Comparison of ENCODE assay signal across 8 cellular contexts in the genomic region with DNA sequence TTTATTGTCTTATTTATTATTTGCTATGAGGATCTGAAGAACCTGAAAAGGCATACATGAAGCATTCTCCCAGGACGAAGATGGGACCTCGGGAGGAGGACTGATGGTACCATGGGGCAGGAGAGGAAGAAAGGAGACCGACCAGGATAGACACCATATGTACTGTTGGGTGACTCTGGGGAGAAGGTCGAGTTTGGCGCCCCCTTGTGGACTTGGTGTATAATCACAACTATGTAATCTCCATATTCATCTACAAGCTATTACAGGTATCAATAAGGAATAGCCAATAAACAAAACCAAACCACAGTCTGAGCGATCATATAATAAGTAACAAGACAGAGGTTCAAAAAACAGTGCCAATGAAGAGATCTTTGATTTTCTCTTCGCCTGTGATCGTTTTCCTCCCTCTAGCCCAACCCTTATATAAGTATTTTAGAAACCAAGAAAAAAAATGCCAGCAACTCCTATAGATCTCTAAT.
DNase-seq lines count a peak whose midpoint lies in the region; ATAC-seq lines count a peak whose summit lies in the region.

No MANE protein-coding gene starts in this region.

- intact Hi-C loops in activated CD4-positive, alpha-beta T cell treated with anti-CD3 and anti-CD28 coated beads, Interleukin-2, amount 10 ng/mL, durations not matched to agents 24 days and 14 days (cut with micrococcal nuclease), result loop anchor here (5.0 kb wide), 2 partner anchors 891 to 1746 kb away; no protein-coding TSS in a partner anchor

- peak; percentile 48 for DNase-seq in NCI-H1436 (lab: John Stamatoyannopoulos, UW)
- no peak for DNase-seq in NCI-H1436 treated with DMSO at 0.1 percent for 48 hours (lab: John Stamatoyannopoulos, UW)
- DNase-seq in NCI-H446 treated with DMSO at 0.1 percent for 48 hours (lab: John Stamatoyannopoulos, UW), result peak; percentile 15
- peak; percentile 90 for DNase-seq in activated CD4-positive, alpha-beta T cell treated with anti-CD3 and anti-CD28 coated beads, Interleukin-2, amount 10 ng/mL, durations not matched to agents 24 days and 14 days
- DNase-seq in dermis blood vessel endothelial cell, result peak; percentile 84
- peak; percentile 55 to 62 for DNase-seq in memory B cell (ENCODE audit: low spot score in 2 of 2)
- DNase-seq in stimulated activated CD8-positive, alpha-beta memory T cell treated with anti-CD3 and anti-CD28 coated beads, Interleukin-2, amount 100 ng/mL, for 48 hours (ENCODE audit: low read depth in 2 of 2), result peak; percentile 51 to 59

- no peaks in the 10 kb centered on the region for H3K9me3 Mint-ChIP-seq in activated CD4-positive, alpha-beta T cell treated with anti-CD3 and anti-CD28 coated beads, Interleukin-2, amount 10 ng/mL, durations not matched to agents 24 days and 14 days
- no peaks in the 10 kb centered on the region for H3K9me3 Mint-ChIP-seq in memory B cell

- peaks cover 6% of the 10 kb centered on the region for H3K27me3 Mint-ChIP-seq in activated CD4-positive, alpha-beta T cell treated with anti-CD3 and anti-CD28 coated beads, Interleukin-2, amount 10 ng/mL, durations not matched to agents 24 days and 14 days
- H3K27me3 Mint-ChIP-seq in memory B cell, result peaks cover 3% of the 10 kb centered on the region

- H3K27ac Mint-ChIP-seq in activated CD4-positive, alpha-beta T cell treated with anti-CD3 and anti-CD28 coated beads, Interleukin-2, amount 10 ng/mL, durations not matched to agents 24 days and 14 days, result no peak overlapping the region
- no peak overlapping the region for H3K27ac Mint-ChIP-seq in memory B cell

- no peaks in the 10 kb centered on the region for H3K4me1 Mint-ChIP-seq in activated CD4-positive, alpha-beta T cell treated with anti-CD3 and anti-CD28 coated beads, Interleukin-2, amount 10 ng/mL, durations not matched to agents 24 days and 14 days
- peaks cover 3% of the 10 kb centered on the region for H3K4me1 Mint-ChIP-seq in memory B cell

- H3K4me3 Mint-ChIP-seq in activated CD4-positive, alpha-beta T cell treated with anti-CD3 and anti-CD28 coated beads, Interleukin-2, amount 10 ng/mL, durations not matched to agents 24 days and 14 days, result no peak overlapping the region
- no peak overlapping the region for H3K4me3 Mint-ChIP-seq in memory B cell

- ATAC-seq in HG03135 (IDR thresholded peaks at IDR 0.05; ENCODE audit: unreplicated experiment) (peak; percentile 68), memory B cell (ENCODE audit: low read depth) (peak; percentile 74)

- no peaks in the 10 kb centered on the region for H3K36me3 Mint-ChIP-seq in activated CD4-positive, alpha-beta T cell treated with anti-CD3 and anti-CD28 coated beads, Interleukin-2, amount 10 ng/mL, durations not matched to agents 24 days and 14 days (ENCODE audit: low read depth)
- H3K36me3 Mint-ChIP-seq in memory B cell, result no peaks in the 10 kb centered on the region
